Comparison of ENCODE assay signal across 2 cellular contexts in genomic region chr17:6274310-6274709, GRCh38.
TF ChIP-seq lines count a peak whose summit lies in the region.

No MANE protein-coding gene starts in this region.

TF ChIP-seq in HEK293, 187 proteins besides CTCF, POLR2A, EP300 and RAD21 (continues in another document):
- no peak for TF ChIP-seq PRDM10 (tag by site-specific recombination; IDR thresholded peaks at IDR 0.05)
- 0 out of 2 replicates have a peak, but pooled peaks have one; percentile 65 for TF ChIP-seq ZNF169 (tag by site-specific recombination; IDR thresholded peaks at IDR 0.05)
- 0 out of 2 replicates have a peak, but pooled peaks have one; percentile 16 for TF ChIP-seq ZNF157 (tag by site-specific recombination; IDR thresholded peaks at IDR 0.05)
- peak; percentile 89; the same call in 1 of the 2 replicates for TF ChIP-seq ZNF571 (tag by site-specific recombination; IDR thresholded peaks at IDR 0.05)
- TF ChIP-seq SALL2 (tag by site-specific recombination; IDR thresholded peaks at IDR 0.05; ENCODE audit: borderline replicate concordance) = peak; percentile 92; the same call in 1 of the 2 replicates
- TF ChIP-seq, protein P1, sequence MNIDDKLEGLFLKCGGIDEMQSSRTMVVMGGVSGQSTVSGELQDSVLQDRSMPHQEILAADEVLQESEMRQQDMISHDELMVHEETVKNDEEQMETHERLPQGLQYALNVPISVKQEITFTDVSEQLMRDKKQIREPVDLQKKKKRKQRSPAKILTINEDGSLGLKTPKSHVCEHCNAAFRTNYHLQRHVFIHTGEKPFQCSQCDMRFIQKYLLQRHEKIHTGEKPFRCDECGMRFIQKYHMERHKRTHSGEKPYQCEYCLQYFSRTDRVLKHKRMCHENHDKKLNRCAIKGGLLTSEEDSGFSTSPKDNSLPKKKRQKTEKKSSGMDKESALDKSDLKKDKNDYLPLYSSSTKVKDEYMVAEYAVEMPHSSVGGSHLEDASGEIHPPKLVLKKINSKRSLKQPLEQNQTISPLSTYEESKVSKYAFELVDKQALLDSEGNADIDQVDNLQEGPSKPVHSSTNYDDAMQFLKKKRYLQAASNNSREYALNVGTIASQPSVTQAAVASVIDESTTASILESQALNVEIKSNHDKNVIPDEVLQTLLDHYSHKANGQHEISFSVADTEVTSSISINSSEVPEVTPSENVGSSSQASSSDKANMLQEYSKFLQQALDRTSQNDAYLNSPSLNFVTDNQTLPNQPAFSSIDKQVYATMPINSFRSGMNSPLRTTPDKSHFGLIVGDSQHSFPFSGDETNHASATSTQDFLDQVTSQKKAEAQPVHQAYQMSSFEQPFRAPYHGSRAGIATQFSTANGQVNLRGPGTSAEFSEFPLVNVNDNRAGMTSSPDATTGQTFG (tag by site-specific recombination; IDR thresholded peaks at IDR 0.05; ENCODE audit: borderline replicate concordance) = peak; percentile 97
- TF ChIP-seq TCF7L2 (IDR thresholded peaks at IDR 0.05; ENCODE audit: borderline replicate concordance, low read depth, low read length) = no peak
- TF ChIP-seq, protein P2, sequence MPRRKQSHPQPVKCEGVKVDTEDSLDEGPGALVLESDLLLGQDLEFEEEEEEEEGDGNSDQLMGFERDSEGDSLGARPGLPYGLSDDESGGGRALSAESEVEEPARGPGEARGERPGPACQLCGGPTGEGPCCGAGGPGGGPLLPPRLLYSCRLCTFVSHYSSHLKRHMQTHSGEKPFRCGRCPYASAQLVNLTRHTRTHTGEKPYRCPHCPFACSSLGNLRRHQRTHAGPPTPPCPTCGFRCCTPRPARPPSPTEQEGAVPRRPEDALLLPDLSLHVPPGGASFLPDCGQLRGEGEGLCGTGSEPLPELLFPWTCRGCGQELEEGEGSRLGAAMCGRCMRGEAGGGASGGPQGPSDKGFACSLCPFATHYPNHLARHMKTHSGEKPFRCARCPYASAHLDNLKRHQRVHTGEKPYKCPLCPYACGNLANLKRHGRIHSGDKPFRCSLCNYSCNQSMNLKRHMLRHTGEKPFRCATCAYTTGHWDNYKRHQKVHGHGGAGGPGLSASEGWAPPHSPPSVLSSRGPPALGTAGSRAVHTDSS (tag by site-specific recombination; IDR thresholded peaks at IDR 0.05) = peak; percentile 98
- TF ChIP-seq OVOL3 (tag by site-specific recombination; IDR thresholded peaks at IDR 0.05) = no peak
- no peak for TF ChIP-seq ZNF548 (tag by site-specific recombination; IDR thresholded peaks at IDR 0.05)
- TF ChIP-seq ZNF777 (tag by site-specific recombination; IDR thresholded peaks at IDR 0.05; ENCODE audit: borderline replicate concordance) = no peak
- TF ChIP-seq, protein P3, sequence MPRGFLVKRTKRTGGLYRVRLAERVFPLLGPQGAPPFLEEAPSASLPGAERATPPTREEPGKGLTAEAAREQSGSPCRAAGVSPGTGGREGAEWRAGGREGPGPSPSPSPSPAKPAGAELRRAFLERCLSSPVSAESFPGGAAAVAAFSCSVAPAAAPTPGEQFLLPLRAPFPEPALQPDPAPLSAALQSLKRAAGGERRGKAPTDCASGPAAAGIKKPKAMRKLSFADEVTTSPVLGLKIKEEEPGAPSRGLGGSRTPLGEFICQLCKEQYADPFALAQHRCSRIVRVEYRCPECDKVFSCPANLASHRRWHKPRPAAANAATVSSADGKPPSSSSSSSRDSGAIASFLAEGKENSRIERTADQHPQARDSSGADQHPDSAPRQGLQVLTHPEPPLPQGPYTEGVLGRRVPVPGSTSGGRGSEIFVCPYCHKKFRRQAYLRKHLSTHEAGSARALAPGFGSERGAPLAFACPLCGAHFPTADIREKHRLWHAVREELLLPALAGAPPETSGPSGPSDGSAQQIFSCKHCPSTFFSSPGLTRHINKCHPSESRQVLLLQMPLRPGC (tag by site-specific recombination; IDR thresholded peaks at IDR 0.05) = no peak
- peak; percentile 78; the same call in 1 of the 2 replicates for TF ChIP-seq ZNF114 (tag by site-specific recombination; IDR thresholded peaks at IDR 0.05)
- TF ChIP-seq, protein P4, sequence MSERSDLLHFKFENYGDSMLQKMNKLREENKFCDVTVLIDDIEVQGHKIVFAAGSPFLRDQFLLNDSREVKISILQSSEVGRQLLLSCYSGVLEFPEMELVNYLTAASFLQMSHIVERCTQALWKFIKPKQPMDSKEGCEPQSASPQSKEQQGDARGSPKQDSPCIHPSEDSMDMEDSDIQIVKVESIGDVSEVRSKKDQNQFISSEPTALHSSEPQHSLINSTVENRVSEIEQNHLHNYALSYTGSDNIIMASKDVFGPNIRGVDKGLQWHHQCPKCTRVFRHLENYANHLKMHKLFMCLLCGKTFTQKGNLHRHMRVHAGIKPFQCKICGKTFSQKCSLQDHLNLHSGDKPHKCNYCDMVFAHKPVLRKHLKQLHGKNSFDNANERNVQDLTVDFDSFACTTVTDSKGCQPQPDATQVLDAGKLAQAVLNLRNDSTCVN (tag by site-specific recombination; optimal IDR thresholded peaks at IDR 0.05) = no peak
- no peak for TF ChIP-seq ZNF707 (tag by site-specific recombination; IDR thresholded peaks at IDR 0.05)
- no peak for TF ChIP-seq ZNF10 (tag by site-specific recombination; IDR thresholded peaks at IDR 0.05)
- TF ChIP-seq ZNF138 (tag by site-specific recombination; IDR thresholded peaks at IDR 0.05; ENCODE audit: borderline replicate concordance) = no peak

TF ChIP-seq in K562, 482 proteins besides CTCF, POLR2A, EP300 and RAD21 (continued from another document):
- TF ChIP-seq, protein P5, sequence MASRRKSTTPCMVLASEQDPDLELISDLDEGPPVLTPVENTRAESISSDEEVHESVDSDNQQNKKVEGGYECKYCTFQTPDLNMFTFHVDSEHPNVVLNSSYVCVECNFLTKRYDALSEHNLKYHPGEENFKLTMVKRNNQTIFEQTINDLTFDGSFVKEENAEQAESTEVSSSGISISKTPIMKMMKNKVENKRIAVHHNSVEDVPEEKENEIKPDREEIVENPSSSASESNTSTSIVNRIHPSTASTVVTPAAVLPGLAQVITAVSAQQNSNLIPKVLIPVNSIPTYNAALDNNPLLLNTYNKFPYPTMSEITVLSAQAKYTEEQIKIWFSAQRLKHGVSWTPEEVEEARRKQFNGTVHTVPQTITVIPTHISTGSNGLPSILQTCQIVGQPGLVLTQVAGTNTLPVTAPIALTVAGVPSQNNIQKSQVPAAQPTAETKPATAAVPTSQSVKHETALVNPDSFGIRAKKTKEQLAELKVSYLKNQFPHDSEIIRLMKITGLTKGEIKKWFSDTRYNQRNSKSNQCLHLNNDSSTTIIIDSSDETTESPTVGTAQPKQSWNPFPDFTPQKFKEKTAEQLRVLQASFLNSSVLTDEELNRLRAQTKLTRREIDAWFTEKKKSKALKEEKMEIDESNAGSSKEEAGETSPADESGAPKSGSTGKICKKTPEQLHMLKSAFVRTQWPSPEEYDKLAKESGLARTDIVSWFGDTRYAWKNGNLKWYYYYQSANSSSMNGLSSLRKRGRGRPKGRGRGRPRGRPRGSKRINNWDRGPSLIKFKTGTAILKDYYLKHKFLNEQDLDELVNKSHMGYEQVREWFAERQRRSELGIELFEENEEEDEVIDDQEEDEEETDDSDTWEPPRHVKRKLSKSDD (conservative IDR thresholded peaks at IDR 0.05; ENCODE audit: low read length) = no peak
